Comparison of ENCODE assay signal across 12 cellular contexts in genomic region chr17:8160224-8160577, GRCh38. TPM values are rescaled to one million over a fixed set of nuclear protein-coding genes. Genes with fewer than 3 reads are reported as not detected.
DNase-seq lines count a peak whose midpoint lies in the region; ATAC-seq and TF ChIP-seq lines count a peak whose summit lies in the region.
"Had no signal": no experiment of that assay in that cellular context is flagged by ENCODE, and none has a peak within 500 bp of the region (broad histone marks: within the 10 kb centered on the region; RNA-seq: fewer than 3 reads in every experiment).

No MANE protein-coding gene starts in this region.

- H3K9ac ChIP-seq in SU-DHL-6 (ENCODE audit: low read length) (no peak overlapping the region), endodermal cell (ENCODE audit: extremely low read depth, low read length, poor library complexity, severe bottlenecking) (no peak overlapping the region), skeletal muscle satellite cell (ENCODE audit: low read depth, low read length) (no peak overlapping the region)

- H3K79me2 ChIP-seq in GM23338 (replicated peaks; ENCODE audit: insufficient read depth) (peaks cover 14% of the 10 kb centered on the region; the same call in 1 of the 2 replicates), SU-DHL-6 (ENCODE audit: insufficient read depth, low read length) (peaks cover 16% of the 10 kb centered on the region)

- H3K27ac ChIP-seq in GM23338 (ENCODE audit: low read depth) (no peak overlapping the region; the same call in 1 of the 2 replicates), SU-DHL-6 (ENCODE audit: low read depth, low read length) (no peak overlapping the region), endodermal cell (ENCODE audit: low read depth, low read length) (no peak overlapping the region)
- H3K27ac ChIP-seq: WERI-Rb-1 had no signal

- H4K20me1 ChIP-seq in GM23338 (replicated peaks; ENCODE audit: insufficient read depth) (peaks cover 5% of the 10 kb centered on the region), SU-DHL-6 (ENCODE audit: low read depth, low read length) (no peaks in the 10 kb centered on the region)

- H3K4me1 ChIP-seq in GM23338 (ENCODE audit: insufficient read depth), result peaks cover 32% of the 10 kb centered on the region
- H3K4me1 ChIP-seq in endodermal cell (ENCODE audit: control insufficient read depth, insufficient read depth, low read length), result peaks cover 21% of the 10 kb centered on the region
- peaks cover 46% of the 10 kb centered on the region for H3K4me1 ChIP-seq in skeletal muscle satellite cell (ENCODE audit: control insufficient read depth, insufficient read depth, low read length)

- H3K9me3 ChIP-seq in SU-DHL-6 (ENCODE audit: insufficient read depth, low read length) (no peaks in the 10 kb centered on the region), endodermal cell (ENCODE audit: control insufficient read depth, low read length) (no peaks in the 10 kb centered on the region), skeletal muscle satellite cell (replicated peaks; ENCODE audit: low read length) (no peaks in the 10 kb centered on the region)

- peaks cover 26% of the 10 kb centered on the region for H3K36me3 Mint-ChIP-seq in GM23338 (ENCODE audit: low read depth)
- H3K36me3 Mint-ChIP-seq in endodermal cell (ENCODE audit: low read depth), result peaks cover 31% of the 10 kb centered on the region

- H3K4me2 ChIP-seq in GM23338, result no peak overlapping the region
- peak overlapping the region; percentile 80 for H3K4me2 ChIP-seq in SU-DHL-6 (ENCODE audit: low read depth, low read length, poor library complexity, severe bottlenecking)
- peak overlapping the region; percentile 99 for H3K4me2 ChIP-seq in skeletal muscle satellite cell (ENCODE audit: low read length)

- DNase-seq in GM23338 (ENCODE audit: low spot score) (no peak), endodermal cell (peak; percentile 36), NCI-H524 treated with DMSO at 0.1 percent for 48 hours (lab: John Stamatoyannopoulos, UW) (no peak), islet precursor cell (no peak)
- DNase-seq: NCI-H2081 treated with DMSO at 0.1 percent for 48 hours, WERI-Rb-1 had no signal

- peaks cover 18% of the 10 kb centered on the region; the same call in 1 of the 2 replicates for H3F3A ChIP-seq in GM23338 (replicated peaks; ENCODE audit: low read depth)
- H3F3A ChIP-seq in SU-DHL-6 (ENCODE audit: insufficient read depth), result peaks cover 20% of the 10 kb centered on the region

- H3K9me2 ChIP-seq in GM23338 (ENCODE audit: insufficient read depth), result no peaks in the 10 kb centered on the region
- no peaks in the 10 kb centered on the region for H3K9me2 ChIP-seq in SU-DHL-6 (replicated peaks; ENCODE audit: insufficient read depth, low read length)

- TF ChIP-seq CTCF in GM23338 (conservative IDR thresholded peaks at IDR 0.05; ENCODE audit: low read depth in 2 of 2) (no peak), SU-DHL-6 (IDR thresholded peaks at IDR 0.05; ENCODE audit: insufficient read depth, low read length, poor library complexity, severe bottlenecking) (no peak), endodermal cell (conservative IDR thresholded peaks at IDR 0.05) (no peak)

- H3K4me3 ChIP-seq in GM23338, result no peak overlapping the region
- H3K4me3 ChIP-seq in SU-DHL-6 (ENCODE audit: insufficient read depth, low read length, poor library complexity, severe bottlenecking), result no peak overlapping the region
- H3K4me3 ChIP-seq in endodermal cell (ENCODE audit: low read length), result no peak overlapping the region
- no peak overlapping the region for H3K4me3 ChIP-seq in skeletal muscle satellite cell (ENCODE audit: low read length)

- H3K36me3 ChIP-seq in GM23338 (ENCODE audit: insufficient read depth) (peaks cover 5% of the 10 kb centered on the region; the same call in 1 of the 2 replicates), SU-DHL-6 (ENCODE audit: low read length) (no peaks in the 10 kb centered on the region), endodermal cell (ENCODE audit: control insufficient read depth, insufficient read depth, low read length) (peaks cover 27% of the 10 kb centered on the region), skeletal muscle satellite cell (ENCODE audit: insufficient read depth, low read length) (peaks cover 26% of the 10 kb centered on the region)

- peaks cover 41% of the 10 kb centered on the region for H3K4me1 Mint-ChIP-seq in GM23338
- H3K4me1 Mint-ChIP-seq in endodermal cell, result peaks cover 34% of the 10 kb centered on the region

- ATAC-seq in GM23338 (no peak), HG03354 (IDR thresholded peaks at IDR 0.05; ENCODE audit: poor library complexity, severe bottlenecking, unreplicated experiment) (no peak), HG02852 (IDR thresholded peaks at IDR 0.05; ENCODE audit: unreplicated experiment) (no peak)
- ATAC-seq: left lobe of liver, right cardiac atrium had no signal

- peak overlapping the region; percentile 78; the same call in 2 of the 3 replicates for H3K4me3 Mint-ChIP-seq in GM23338
- peak overlapping the region; percentile 77 for H3K4me3 Mint-ChIP-seq in endodermal cell

- peaks cover 25% of the 10 kb centered on the region for H3K27me3 Mint-ChIP-seq in GM23338 (ENCODE audit: insufficient read depth, low read depth, poor library complexity)
- no peaks in the 10 kb centered on the region for H3K27me3 Mint-ChIP-seq in endodermal cell (ENCODE audit: insufficient read depth)

- peak overlapping the region; percentile 54 for H3K27ac Mint-ChIP-seq in GM23338
- H3K27ac Mint-ChIP-seq in endodermal cell, result no peak overlapping the region

- H3K27me3 ChIP-seq in GM23338 (ENCODE audit: insufficient read depth) (no peaks in the 10 kb centered on the region), SU-DHL-6 (ENCODE audit: low read length) (no peaks in the 10 kb centered on the region), endodermal cell (ENCODE audit: control insufficient read depth, insufficient read depth, low read length, poor library complexity, severe bottlenecking) (no peaks in the 10 kb centered on the region), skeletal muscle satellite cell (ENCODE audit: control insufficient read depth, insufficient read depth, low read length) (no peaks in the 10 kb centered on the region)

- no peak overlapping the region for H2AFZ ChIP-seq in GM23338
- no peak overlapping the region for H2AFZ ChIP-seq in SU-DHL-6 (ENCODE audit: low read depth, low read length, severe bottlenecking)

- 84 to 100% methylated on average over 2 to 4 of the region's 4 CpGs for WGBS in endodermal cell (ENCODE audit: insufficient coverage in 1 of 2, insufficient read length in 1 of 2), 2 experiments

- H3K9me3 Mint-ChIP-seq in GM23338, result no peaks in the 10 kb centered on the region
- no peaks in the 10 kb centered on the region for H3K9me3 Mint-ChIP-seq in endodermal cell

TF ChIP-seq in GM23338, 12 proteins besides CTCF, POLR2A, EP300 and RAD21 (continues in another document):
- no peak for TF ChIP-seq ETS1 (IDR thresholded peaks at IDR 0.05)

RNA-seq across cellular contexts. Expression of gene VAMP2, which starts 2.5 kb away (rescaled TPM):
- total RNA-seq in GM23338 (2014; rRNA removed; shearing (Covaris generic)), result 6.9 and 9.8 TPM in 2 replicates
- polyA plus RNA-seq in GM23338 (2016; fragmentation: Nextera tagmentation; extraction: Ambion mirVana), result 25.4 and 32.3 TPM in 2 replicates
- 10 to 100 TPM; 32.1 to 32.2 TPM for total RNA-seq in endodermal cell
- 57.3 TPM for polyA plus RNA-seq in endodermal cell (2013, experiment 1 of 2)
- polyA plus RNA-seq in endodermal cell (2013, experiment 2 of 2), result 46.3 TPM
- 2.0 and 5.5 TPM in 2 replicates for total RNA-seq in skeletal muscle satellite cell (2012; rRNA removed)

RNA-seq across cellular contexts. Expression of gene PER1, which starts 8.0 kb away (rescaled TPM):
- 36.1 and 40.5 TPM in 2 replicates for total RNA-seq in GM23338 (2014; rRNA removed; shearing (Covaris generic))
- 12.2 and 12.4 TPM in 2 replicates for polyA plus RNA-seq in GM23338 (2016; fragmentation: Nextera tagmentation; extraction: Ambion mirVana)
- 10 to 100 TPM; 38.3 to 53.7 TPM for total RNA-seq in endodermal cell
- polyA plus RNA-seq in endodermal cell (2013, experiment 1 of 2), result 24.2 TPM
- polyA plus RNA-seq in endodermal cell (2013, experiment 2 of 2), result 19.0 TPM
- total RNA-seq in skeletal muscle satellite cell (2012; rRNA removed), result 12.7 and 28.2 TPM in 2 replicates

RNA-seq across cellular contexts. Expression of gene TMEM107, which starts 16.0 kb away (rescaled TPM):
- 11.0 and 20.4 TPM in 2 replicates for total RNA-seq in GM23338 (2014; rRNA removed; shearing (Covaris generic))
- polyA plus RNA-seq in GM23338 (2016; fragmentation: Nextera tagmentation; extraction: Ambion mirVana), result 10.8 and 16.3 TPM in 2 replicates
- total RNA-seq in endodermal cell, result 10 to 100 TPM; 26.2 to 27.7 TPM
- polyA plus RNA-seq in endodermal cell (2013, experiment 1 of 2), result 79.3 TPM
- 69.1 TPM for polyA plus RNA-seq in endodermal cell (2013, experiment 2 of 2)
- total RNA-seq in skeletal muscle satellite cell (2012; rRNA removed), result 26.4 and 30.8 TPM in 2 replicates

RNA-seq across cellular contexts. Expression of gene BORCS6, which starts 29.8 kb away (rescaled TPM):
- total RNA-seq in GM23338 (2014; rRNA removed; shearing (Covaris generic)), result 3.9 and 7.1 TPM in 2 replicates
- polyA plus RNA-seq in GM23338 (2016; fragmentation: Nextera tagmentation; extraction: Ambion mirVana), result 1.8 and 2.1 TPM in 2 replicates
- total RNA-seq in endodermal cell, result 1 to 10 TPM; 4.1 to 5.5 TPM
- 3.5 TPM for polyA plus RNA-seq in endodermal cell (2013, experiment 1 of 2)
- 3.2 TPM for polyA plus RNA-seq in endodermal cell (2013, experiment 2 of 2)
- total RNA-seq in skeletal muscle satellite cell (2012; rRNA removed), result 5.5 and 6.1 TPM in 2 replicates

RNA-seq across cellular contexts. Expression of gene HES7, which starts 36.3 kb away (rescaled TPM):
- 0.14 TPM in 1 of 2 replicates, not detected in the other for total RNA-seq in GM23338 (2014; rRNA removed; shearing (Covaris generic))
- polyA plus RNA-seq in GM23338 (2016; fragmentation: Nextera tagmentation; extraction: Ambion mirVana), result 0.24 TPM in 1 of 2 replicates, not detected in the other
- 1 to 10 TPM in 1 of 2 donors, under 1 TPM in 1; 0.40 to 2.2 TPM for total RNA-seq in endodermal cell
- polyA plus RNA-seq in endodermal cell (2013, experiment 1 of 2), result 0.89 TPM
- polyA plus RNA-seq in endodermal cell (2013, experiment 2 of 2), result 0.87 TPM
- total RNA-seq in skeletal muscle satellite cell (2012; rRNA removed), result under 0.01 TPM in 2 replicates
- total RNA-seq: left lobe of liver had no signal
